ENCODE assay signal across 8 cellular contexts in genomic region chr12:55737581-55738112, GRCh38. TPM values are rescaled to one million over a fixed set of nuclear protein-coding genes. Genes with fewer than 3 reads are reported as not detected.
DNase-seq lines count a peak whose midpoint lies in the region; FAIRE-seq and TF ChIP-seq lines count a peak whose summit lies in the region.

No MANE protein-coding gene starts in this region.

- no peak for DNase-seq in GM12865 (ENCODE audit: low read depth)
- DNase-seq in Karpas-422, result no peak
- no peak for DNase-seq in mammary epithelial cell
- no peak for DNase-seq in ureter (ENCODE audit: low spot score)
- DNase-seq in GDM1 (lab: John Stamatoyannopoulos, UW), result no peak
- no peak for DNase-seq in DMS79 treated with DMSO at 0.1 percent for 48 hours (lab: John Stamatoyannopoulos, UW)
- DNase-seq in frontal cortex (ENCODE audit: low spot score in 2 of 2), result no peak

- intact Hi-C loops in mammary epithelial cell (cut with micrococcal nuclease), result loop anchor here (1.0 to 5.0 kb wide), 12 partner anchors 8 to 725 kb away; partner anchors contain the start of genes CD63, DGKA, RPS26 and SARNP

- H3K4me1 ChIP-seq in Karpas-422 (ENCODE audit: low read length), result peaks cover 27% of the 10 kb centered on the region
- peaks cover 8% of the 10 kb centered on the region for H3K4me1 ChIP-seq in mammary epithelial cell (ENCODE audit: insufficient read depth, low read length)
- peaks cover 16% of the 10 kb centered on the region for H3K4me1 ChIP-seq in mucosa of stomach (ENCODE audit: control insufficient read depth, insufficient read depth, low read length)

- no peaks in the 10 kb centered on the region for H3K9me3 ChIP-seq in Karpas-422 (ENCODE audit: low read length)
- H3K9me3 ChIP-seq in mammary epithelial cell (replicated peaks; ENCODE audit: insufficient read depth, low read length), result no peaks in the 10 kb centered on the region
- no peaks in the 10 kb centered on the region for H3K9me3 ChIP-seq in mucosa of stomach (ENCODE audit: control insufficient read depth, low read length)

- no peak for TF ChIP-seq CTCF in GM12865 (IDR thresholded peaks at IDR 0.05; ENCODE audit: insufficient read depth, low read depth, low read length, missing control alignments)
- no peak for TF ChIP-seq CTCF in mammary epithelial cell (conservative IDR thresholded peaks at IDR 0.05 in 1 of 2, IDR thresholded peaks at IDR 0.05 in 1 of 2; ENCODE audit: extremely low read depth in 1 of 2, insufficient read depth in 1 of 2, low read depth in 1 of 2, low read length in 2 of 2)

- H3K9ac ChIP-seq in Karpas-422 (ENCODE audit: low read length) (peak overlapping the region; percentile 78), mammary epithelial cell (ENCODE audit: insufficient read depth, low read length) (no peak overlapping the region), mucosa of stomach (ENCODE audit: low read length) (peak overlapping the region; percentile 48)

- no peaks in the 10 kb centered on the region for H3K79me2 ChIP-seq in Karpas-422 (ENCODE audit: low read length)
- no peaks in the 10 kb centered on the region for H3K79me2 ChIP-seq in mammary epithelial cell (ENCODE audit: insufficient read depth, low read length)

- in situ Hi-C loops in mammary epithelial cell (cut with MboI; ENCODE audit: low sequenced_read_pairs in 2 of 2), result loop anchor here (25.0 kb wide), 2 partner anchors 350 to 475 kb away; partner anchors contain the start of genes ERBB3 (in 1 of the 2), NABP2 (in 1 of the 2) and RNF41 (in 1 of the 2)

- no peaks in the 10 kb centered on the region for H3K9me2 ChIP-seq in Karpas-422 (replicated peaks; ENCODE audit: insufficient read depth, low read length)

- FAIRE-seq in frontal cortex (lab: Jason Lieb, UNC), result no peak

- H4K20me1 ChIP-seq in Karpas-422 (ENCODE audit: insufficient read depth, low read depth, low read length) (no peaks in the 10 kb centered on the region), mammary epithelial cell (ENCODE audit: insufficient read depth, low read length) (no peaks in the 10 kb centered on the region)

- H2AFZ ChIP-seq in Karpas-422 (ENCODE audit: low read length), result peak overlapping the region; percentile 97
- peak overlapping the region; percentile 91 for H2AFZ ChIP-seq in mammary epithelial cell (ENCODE audit: low read depth, low read length)

- peak overlapping the region; percentile 86 for H3K27ac ChIP-seq in Karpas-422 (ENCODE audit: low read length)
- H3K27ac ChIP-seq in mammary epithelial cell (ENCODE audit: insufficient read depth, low read depth, low read length), result no peak overlapping the region

- CTCF ChIA-PET in mammary epithelial cell (lab: Charles Lee; ENCODE audit: low non-redundant PET), result interaction anchor here (0.6 to 1.8 kb wide), 7 partner anchors 9 to 1175 kb away, joined by 3 to 22 read pairs (median 5); partner anchors contain the start of genes BLOC1S1, CD63, RNF41 and SMARCC2

- WGBS in mammary epithelial cell (ENCODE audit: low coverage, missing lambda C conversion rate), result 0% methylated on average over 4 of the region's 4 CpGs

- dilution Hi-C loops in mammary epithelial cell (cut with HindIII; ENCODE audit: low sequenced_read_pairs), result no loop called here

- BruUV-seq in mammary epithelial cell (replicated peaks; lab: Mats Ljungman, UMichigan), result no TSS peak

- H3K36me3 ChIP-seq in Karpas-422 (ENCODE audit: insufficient read depth, low read length) (no peaks in the 10 kb centered on the region), mammary epithelial cell (ENCODE audit: insufficient read depth, low read length) (no peaks in the 10 kb centered on the region), mucosa of stomach (ENCODE audit: control insufficient read depth, insufficient read depth, low read length) (no peaks in the 10 kb centered on the region)

- no peaks in the 10 kb centered on the region for H3K27me3 ChIP-seq in Karpas-422 (ENCODE audit: low read length)
- H3K27me3 ChIP-seq in mammary epithelial cell (ENCODE audit: insufficient read depth, low read length), result no peaks in the 10 kb centered on the region
- peaks cover 9% of the 10 kb centered on the region for H3K27me3 ChIP-seq in mucosa of stomach (ENCODE audit: control insufficient read depth, insufficient read depth, low read length)

- H3K4me3 ChIP-seq in GM12865 (ENCODE audit: low read depth, low read length) (peak overlapping the region; percentile 91), Karpas-422 (ENCODE audit: low read length) (peak overlapping the region; percentile 85), mammary epithelial cell (replicated peaks in 1 of 3; ENCODE audit: insufficient read depth in 1 of 3, low read depth in 2 of 3, low read length in 3 of 3) (no peak overlapping the region), mucosa of stomach (ENCODE audit: low read length) (no peak overlapping the region)

- peak overlapping the region; percentile 99 for H3K4me2 ChIP-seq in Karpas-422 (ENCODE audit: low read depth, low read length, poor library complexity, severe bottlenecking)
- H3K4me2 ChIP-seq in mammary epithelial cell (ENCODE audit: insufficient read depth, low read depth, low read length), result peak overlapping the region; percentile 88

RNA-seq across cellular contexts. Expression of gene GDF11, which starts 5.3 kb away (rescaled TPM):
- total RNA-seq in Karpas-422 (2014; rRNA removed; shearing (Covaris generic); ENCODE audit: low replicate concordance), result 2.9 and 7.8 TPM in 2 replicates
- total RNA-seq in mammary epithelial cell (10 to 100 TPM in 1 of 2 donors, 1 to 10 TPM in 1; 2.2 to 11.1 TPM), ureter (7.2 TPM), frontal cortex (6.1 TPM)
- polyA plus RNA-seq in mammary epithelial cell, result 8.1 TPM
- polyA minus RNA-seq in mammary epithelial cell, result 7.4 TPM

RNA-seq across cellular contexts. Expression of gene CD63, which starts 8.8 kb away (rescaled TPM):
- 150 and 266 TPM in 2 replicates for total RNA-seq in Karpas-422 (2014; rRNA removed; shearing (Covaris generic); ENCODE audit: low replicate concordance)
- total RNA-seq in mammary epithelial cell, result 100 to 1,000 TPM; 552 to 814 TPM
- polyA plus RNA-seq in mammary epithelial cell, result 822 TPM
- 467 TPM for polyA minus RNA-seq in mammary epithelial cell
- 905 TPM for total RNA-seq in ureter
- 227 TPM for total RNA-seq in frontal cortex

RNA-seq across cellular contexts. Expression of gene RDH5, which starts 17.5 kb away (rescaled TPM):
- total RNA-seq in Karpas-422 (2014; rRNA removed; shearing (Covaris generic); ENCODE audit: low replicate concordance), result 12.4 and 12.8 TPM in 2 replicates
- total RNA-seq in mammary epithelial cell, result 1 to 10 TPM; 2.5 to 4.4 TPM
- polyA plus RNA-seq in mammary epithelial cell, result 2.1 TPM
- polyA minus RNA-seq in mammary epithelial cell, result 3.1 TPM
- 5.8 TPM for total RNA-seq in ureter
- total RNA-seq in frontal cortex, result 4.5 TPM

RNA-seq across cellular contexts. Expression of gene BLOC1S1, which starts 21.8 kb away (rescaled TPM):
- total RNA-seq in Karpas-422 (2014; rRNA removed; shearing (Covaris generic); ENCODE audit: low replicate concordance), result 83.4 and 191 TPM in 2 replicates
- total RNA-seq in mammary epithelial cell (10 to 100 TPM; 29.7 to 71.0 TPM), ureter (105 TPM), frontal cortex (21.2 TPM)
- 123 TPM for polyA plus RNA-seq in mammary epithelial cell
- 42.0 TPM for polyA minus RNA-seq in mammary epithelial cell

RNA-seq across cellular contexts. Expression of gene ITGA7, which starts 29.9 kb away (rescaled TPM):
- total RNA-seq in Karpas-422 (2014; rRNA removed; shearing (Covaris generic); ENCODE audit: low replicate concordance), result 0.78 and 2.6 TPM in 2 replicates
- 1 to 10 TPM in 1 of 2 donors, under 1 TPM in 1; 0.33 to 2.1 TPM for total RNA-seq in mammary epithelial cell
- 0.28 TPM for polyA plus RNA-seq in mammary epithelial cell
- polyA minus RNA-seq in mammary epithelial cell, result not detected
- total RNA-seq in ureter, result 99.7 TPM
- total RNA-seq in frontal cortex, result 3.7 TPM

Comparison
In these comparisons a context has a peak if more than half of its experiments do, and no peak if none do; other contexts are left out.
1. H3K4me3 ChIP-seq: peak in GM12865 (single experiment) and Karpas-422 (single experiment); none in mammary epithelial cell (0 of 3) and mucosa of stomach (single experiment).